ENCODE assay signal across 8 cellular contexts in genomic region chr12:69585189-69586062, GRCh38. TPM values are rescaled to one million over a fixed set of nuclear protein-coding genes. Genes with fewer than 3 reads are reported as not detected.
DNase-seq lines count a peak whose midpoint lies in the region; ATAC-seq and TF ChIP-seq lines count a peak whose summit lies in the region.

TSS of gene CCT2 (plus strand) at chr12:69585459. CDS start at chr12:69585522, 63 bp downstream.

- no peaks in the 10 kb centered on the region for H3K9me3 ChIP-seq in heart right ventricle
- no peaks in the 10 kb centered on the region for H3K9me3 ChIP-seq in upper lobe of right lung

- peak within 1 kb of the TSS; percentile 47 to 94 (median 86) for H3K27ac ChIP-seq in heart right ventricle
- H3K27ac ChIP-seq in upper lobe of right lung: peak within 1 kb of the TSS; percentile 86

- H3K36me3 ChIP-seq in heart right ventricle: peaks cover 0 to 44% (median 36%) of the 10 kb centered on the region in 9 donors
- peaks cover 39% of the 10 kb centered on the region for H3K36me3 ChIP-seq in upper lobe of right lung

- H3K27me3 ChIP-seq in heart right ventricle (no peaks in the 10 kb centered on the region), upper lobe of right lung (no peaks in the 10 kb centered on the region)

- ATAC-seq in HG02884 (IDR thresholded peaks at IDR 0.05; ENCODE audit: unreplicated experiment) (peak; percentile 97), heart right ventricle (peak; percentile 99 to 100 (median 100)), upper lobe of right lung (peak; percentile 100)

- TF ChIP-seq CTCF in GM13977 (IDR thresholded peaks at IDR 0.05; ENCODE audit: extremely low read depth, insufficient read depth, missing control alignments) (peak; percentile 38), heart right ventricle (IDR thresholded peaks at IDR 0.05) (peak in 6 of 9 donors; percentile 16 to 51 (median 36)), upper lobe of right lung (IDR thresholded peaks at IDR 0.05) (peak; percentile 24)

- H3K4me3 ChIP-seq in heart right ventricle (peak within 1 kb of the TSS; percentile 76 to 99 (median 89)), upper lobe of right lung (peak within 1 kb of the TSS; percentile 80)

- intact Hi-C loops in T-helper 1 cell treated with Interleukin-12 subunit alpha and Interleukin-12 subunit beta and Interleukin-4 antibody, amounts not matched to agents 30 ng/mL and 1 ng/mL, for 36 hours (cut with micrococcal nuclease): loop anchor here (1.0 to 10.0 kb wide), 15 partner anchors 14 to 1998 kb away; partner anchors contain the start of genes CPM, CPSF6, FRS2 and KCNMB4
- intact Hi-C loops in heart right ventricle (cut with DNase I) (loop anchor here in 1 of 10 donors (5.0 kb wide), 1 partner anchor 113 kb away; the partner anchor contains the start of gene FRS2), posterior vena cava (cut with DNase I) (no loop called here), upper lobe of right lung (cut with DNase I) (no loop called here)

- 0 to 1% methylated on average over 63 of the region's 63 CpGs for WGBS in heart right ventricle, 2 donors

- in situ Hi-C loops in GM13977 (cut with MboI; ENCODE audit: low pct_unique_long_range_greater_than_20kb, low sequenced_read_pairs, unreplicated experiment): loop anchor here (25.0 kb wide), 1 partner anchor 198 kb away; no protein-coding TSS in a partner anchor

- DNase-seq in GM13977 (ENCODE audit: low spot score): peak; percentile 94
- peak; percentile 87 for DNase-seq in NCI-H146 treated with DMSO at 0.1 percent for 48 hours (lab: John Stamatoyannopoulos, UW; ENCODE audit: unreplicated experiment)
- DNase-seq in amniotic epithelial cell (ENCODE audit: low read depth): peak; percentile 92
- DNase-seq in heart right ventricle: peak; percentile 97
- DNase-seq in posterior vena cava (ENCODE audit: low spot score): peak; percentile 99
- DNase-seq in upper lobe of right lung: peak; percentile 98

- H3K4me1 ChIP-seq in heart right ventricle: peaks cover 0 to 23% (median 15%) of the 10 kb centered on the region in 9 donors
- H3K4me1 ChIP-seq in upper lobe of right lung: peaks cover 9% of the 10 kb centered on the region

RNA-seq across cellular contexts. Expression of gene CCT2, which starts in this region (rescaled TPM):
- 197 and 199 TPM in 2 replicates for total RNA-seq in T-helper 1 cell treated with Interleukin-12 subunit alpha and Interleukin-12 subunit beta and Interleukin-4 antibody, amounts not matched to agents 30 ng/mL and 1 ng/mL, for 36 hours
- 100 to 1,000 TPM in 2 of 10 donors, 10 to 100 TPM in 8; 61.3 to 115 (median 84.6) TPM for total RNA-seq in heart right ventricle
- polyA plus RNA-seq in heart right ventricle: 100 to 1,000 TPM in 1 of 2 donors, 10 to 100 TPM in 1; 41.3 to 190 TPM
- 100 to 1,000 TPM in 1 of 2 donors, 10 to 100 TPM in 1; 94.3 to 144 TPM for total RNA-seq in posterior vena cava
- total RNA-seq in upper lobe of right lung: 90.8 TPM

Comparison
In these comparisons a context has a peak if more than half of its experiments do, and no peak if none do; other contexts are left out.
1. Peak in every context shown above with its lines: DNase-seq, ATAC-seq, H3K4me3 ChIP-seq and H3K27ac ChIP-seq.